ENCODE assay signal across 17 cellular contexts in the genomic region with DNA sequence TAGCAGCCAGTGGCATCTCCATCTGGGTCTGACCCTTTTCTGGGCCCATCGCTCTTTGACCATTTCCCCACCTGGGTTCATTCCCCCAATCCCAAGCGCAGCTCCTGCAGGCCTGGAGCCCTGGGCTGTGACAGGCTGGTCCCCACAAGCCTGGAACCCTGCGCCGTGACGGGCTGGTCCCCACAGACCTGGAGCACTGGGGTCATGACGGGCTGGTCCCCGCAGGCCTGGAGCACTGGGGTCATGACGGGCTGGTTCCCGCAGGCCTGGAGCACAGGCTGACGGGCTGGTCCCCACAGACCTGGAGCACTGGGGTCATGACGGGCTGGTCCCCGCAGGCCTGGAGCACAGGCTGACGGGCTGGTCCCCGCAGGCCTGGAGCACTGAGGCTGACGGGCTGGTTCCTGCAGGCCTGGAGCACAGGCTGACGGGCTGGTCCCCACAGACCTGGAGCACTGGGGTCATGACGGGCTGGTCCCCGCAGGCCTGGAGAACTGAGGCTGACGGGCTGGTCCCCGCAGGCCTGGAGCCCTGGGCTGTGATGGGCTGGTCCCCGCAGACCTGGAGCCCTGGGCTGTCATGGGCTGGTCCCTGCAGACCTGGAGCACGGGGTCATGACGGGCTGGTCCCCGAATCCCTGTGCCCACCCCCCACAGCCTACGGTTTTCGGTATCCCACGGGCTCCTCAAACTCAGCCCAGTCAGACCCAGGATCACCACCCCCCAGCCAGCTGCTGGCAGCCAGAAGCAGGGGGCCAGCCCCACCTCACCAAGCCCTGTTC. TPM values are rescaled to one million over a fixed set of nuclear protein-coding genes. Genes with fewer than 3 reads are reported as not detected.
A peak's percentile ranks its signal among the peaks of the same experiment; 100 is the strongest.
DNase-seq lines count a peak whose midpoint lies in the region; ATAC-seq and TF ChIP-seq lines count a peak whose summit lies in the region.
"Had no signal": no experiment of that assay in that cellular context is flagged by ENCODE, and none has a peak within 500 bp of the region (broad histone marks: within the 10 kb centered on the region; RNA-seq: fewer than 3 reads in every experiment).

No MANE protein-coding gene starts in this region.

- H3K9me3 ChIP-seq in MG63, result no peaks in the 10 kb centered on the region
- H3K9me3 ChIP-seq: right lobe of liver, upper lobe of right lung had no signal

- POLR2A ChIA-PET in T-cell (lab: Charles Lee), result no interaction called here

- peak overlapping the region; percentile 100 for H3K27ac ChIP-seq in layer of hippocampus (ENCODE audit: low read depth, low read length)
- H3K27ac ChIP-seq in foreskin keratinocyte, result no peak overlapping the region
- H3K27ac ChIP-seq: neural progenitor cell, right lobe of liver, upper lobe of right lung had no signal

- no peaks in the 10 kb centered on the region for H3K9me3 Mint-ChIP-seq in activated naive CD4-positive, alpha-beta T cell treated with anti-CD3 and anti-CD28 coated beads, Interleukin-2, amount 50 U/mL, for 72 hours
- no peaks in the 10 kb centered on the region for H3K9me3 Mint-ChIP-seq in T-cell
- no peaks in the 10 kb centered on the region for H3K9me3 Mint-ChIP-seq in stimulated activated naive B cell treated with anti-CD40 and anti-IgM and Interleukin-4, amounts not matched to agents 10 μg/mL and 1 μg/mL and 100 μg/mL, for 72 hours
- H3K9me3 Mint-ChIP-seq: activated T-cell treated with anti-CD3 and anti-CD28 coated beads, Interleukin-2, amount 50 U/mL, for 72 hours; neural progenitor cell had no signal

- DNase-seq in activated naive CD4-positive, alpha-beta T cell treated with anti-CD3 and anti-CD28 coated beads, Interleukin-2, amount 50 U/mL, for 72 hours (ENCODE audit: low spot score in 2 of 2), result no peak
- DNase-seq in activated naive CD4-positive, alpha-beta T cell (lab: John Stamatoyannopoulos, UW), result no peak
- DNase-seq in T-cell, result no peak
- no peak for DNase-seq in stimulated activated naive B cell treated with anti-CD40 and anti-IgM and Interleukin-4, amounts not matched to agents 10 μg/mL and 1 μg/mL and 100 μg/mL, for 72 hours
- DNase-seq in kidney tubule cell (ENCODE audit: low spot score), result no peak
- no peak for DNase-seq in foreskin keratinocyte
- no peak for DNase-seq in MG63

- no peaks in the 10 kb centered on the region for H3K36me3 ChIP-seq in MG63
- H3K36me3 ChIP-seq: neural progenitor cell had no signal

- H3K4me3 Mint-ChIP-seq in T-cell, result peak overlapping the region in 1 of 3 donors; percentile 5
- peak overlapping the region in 1 of 2 donors; percentile 82 for H3K4me3 Mint-ChIP-seq in stimulated activated naive B cell treated with anti-CD40 and anti-IgM and Interleukin-4, amounts not matched to agents 10 μg/mL and 1 μg/mL and 100 μg/mL, for 72 hours
- H3K4me3 Mint-ChIP-seq: activated T-cell treated with anti-CD3 and anti-CD28 coated beads, Interleukin-2, amount 50 U/mL, for 72 hours had no signal

- H3K36me3 Mint-ChIP-seq in activated naive CD4-positive, alpha-beta T cell treated with anti-CD3 and anti-CD28 coated beads, Interleukin-2, amount 50 U/mL, for 72 hours, result peaks cover 5 to 11% of the 10 kb centered on the region in 2 donors
- H3K36me3 Mint-ChIP-seq in T-cell, result peaks cover 36% of the 10 kb centered on the region
- H3K36me3 Mint-ChIP-seq in stimulated activated naive B cell treated with anti-CD40 and anti-IgM and Interleukin-4, amounts not matched to agents 10 μg/mL and 1 μg/mL and 100 μg/mL, for 72 hours, result peaks cover 58 to 59% of the 10 kb centered on the region in 2 donors

- H3K4me3 ChIP-seq in MG63, result no peak overlapping the region
- H3K4me3 ChIP-seq: lung, neural progenitor cell, right lobe of liver, upper lobe of right lung had no signal

- H3K4me1 ChIP-seq in foreskin keratinocyte, result no peaks in the 10 kb centered on the region
- H3K4me1 ChIP-seq: neural progenitor cell, right lobe of liver had no signal

- CTCF ChIA-PET in T-cell (lab: Charles Lee), result interaction anchor here in 1 of 2 donors (1.5 kb wide), 1 partner anchor 64 kb away, joined by 4 read pairs; no protein-coding TSS in a partner anchor

- no peak for ATAC-seq in activated naive CD4-positive, alpha-beta T cell treated with anti-CD3 and anti-CD28 coated beads, Interleukin-2, amount 50 U/mL, for 72 hours
- peak in 1 of 4 experiments; percentile 9 for ATAC-seq in T-cell (replicated peaks in 1 of 4)
- peak; percentile 1 to 5 for ATAC-seq in stimulated activated naive B cell treated with anti-CD40 and anti-IgM and Interleukin-4, amounts not matched to agents 10 μg/mL and 1 μg/mL and 100 μg/mL, for 72 hours (replicated peaks)
- no peak for ATAC-seq in foreskin keratinocyte

- no peak for TF ChIP-seq CTCF in foreskin keratinocyte (conservative IDR thresholded peaks at IDR 0.05)

- peaks cover 44 to 53% (median 50%) of the 10 kb centered on the region in 3 donors for H3K4me1 Mint-ChIP-seq in T-cell
- H3K4me1 Mint-ChIP-seq in stimulated activated naive B cell treated with anti-CD40 and anti-IgM and Interleukin-4, amounts not matched to agents 10 μg/mL and 1 μg/mL and 100 μg/mL, for 72 hours, result peaks cover 37 to 57% of the 10 kb centered on the region in 2 donors

- H3K27me3 ChIP-seq in layer of hippocampus (ENCODE audit: control insufficient read depth, insufficient read depth, low read length) (no peaks in the 10 kb centered on the region), foreskin keratinocyte (peaks cover 5% of the 10 kb centered on the region), MG63 (no peaks in the 10 kb centered on the region)
- H3K27me3 ChIP-seq: neural progenitor cell, right lobe of liver, upper lobe of right lung had no signal

- H3K27ac Mint-ChIP-seq in activated naive CD4-positive, alpha-beta T cell treated with anti-CD3 and anti-CD28 coated beads, Interleukin-2, amount 50 U/mL, for 72 hours, result peak overlapping the region; percentile 56 to 97
- peak overlapping the region; percentile 90 to 95 for H3K27ac Mint-ChIP-seq in T-cell
- peak overlapping the region; percentile 97 for H3K27ac Mint-ChIP-seq in stimulated activated naive B cell treated with anti-CD40 and anti-IgM and Interleukin-4, amounts not matched to agents 10 μg/mL and 1 μg/mL and 100 μg/mL, for 72 hours

- H3K27me3 Mint-ChIP-seq in T-cell, result no peaks in the 10 kb centered on the region
- no peaks in the 10 kb centered on the region for H3K27me3 Mint-ChIP-seq in stimulated activated naive B cell treated with anti-CD40 and anti-IgM and Interleukin-4, amounts not matched to agents 10 μg/mL and 1 μg/mL and 100 μg/mL, for 72 hours

RNA-seq across cellular contexts. Expression of gene TMC6, which starts 16.6 kb away (rescaled TPM):
- 100 to 1,000 TPM; 165 to 233 TPM for total RNA-seq in activated naive CD4-positive, alpha-beta T cell treated with anti-CD3 and anti-CD28 coated beads, Interleukin-2, amount 50 U/mL, for 72 hours
- 100 to 1,000 TPM; 616 to 847 (median 698) TPM for total RNA-seq in T-cell
- 14.3 and 23.7 TPM in 2 replicates for total RNA-seq in foreskin keratinocyte
- 13.8 and 25.6 TPM in 2 replicates for polyA plus RNA-seq in foreskin keratinocyte
- 0.32 and 2.1 TPM in 2 replicates for total RNA-seq in MG63 (2014; rRNA removed; shearing (Covaris generic); ENCODE audit: low replicate concordance)

RNA-seq across cellular contexts. Expression of gene TMC8, which starts 18.7 kb away (rescaled TPM):
- total RNA-seq in activated naive CD4-positive, alpha-beta T cell treated with anti-CD3 and anti-CD28 coated beads, Interleukin-2, amount 50 U/mL, for 72 hours, result 100 to 1,000 TPM; 165 to 187 TPM
- total RNA-seq in T-cell, result 100 to 1,000 TPM; 301 to 631 (median 431) TPM
- 0.11 and 0.14 TPM in 2 replicates for total RNA-seq in foreskin keratinocyte
- 0.07 and 0.16 TPM in 2 replicates for polyA plus RNA-seq in foreskin keratinocyte
- not detected in 2 replicates for total RNA-seq in MG63 (2014; rRNA removed; shearing (Covaris generic); ENCODE audit: low replicate concordance)
- polyA plus RNA-seq: AG04450 had no signal

RNA-seq across cellular contexts. Expression of gene C17orf99, which starts 34.3 kb away (rescaled TPM):
- total RNA-seq in activated naive CD4-positive, alpha-beta T cell treated with anti-CD3 and anti-CD28 coated beads, Interleukin-2, amount 50 U/mL, for 72 hours, result not detected
- under 1 TPM in 1 of 5 donors, not detected in 4; 0.73 TPM for total RNA-seq in T-cell
- total RNA-seq in foreskin keratinocyte, result 0.18 and 0.24 TPM in 2 replicates
- polyA plus RNA-seq in foreskin keratinocyte, result 0.22 TPM in 1 of 2 replicates, not detected in the other
- not detected in 2 replicates for total RNA-seq in MG63 (2014; rRNA removed; shearing (Covaris generic); ENCODE audit: low replicate concordance)
- total RNA-seq: astrocyte; dermis microvascular lymphatic vessel endothelial cell; right lobe of liver; T-helper 1 cell treated with Interleukin-12 subunit alpha and Interleukin-12 subunit beta and Interleukin-4 antibody, amounts not matched to agents 30 ng/mL and 1 ng/mL, for 36 hours; upper lobe of right lung had no signal
- polyA plus RNA-seq: AG04450 had no signal

RNA-seq across cellular contexts. Expression of gene SYNGR2, which starts 56.5 kb away (rescaled TPM):
- 10 to 100 TPM; 84.0 to 92.7 TPM for total RNA-seq in activated naive CD4-positive, alpha-beta T cell treated with anti-CD3 and anti-CD28 coated beads, Interleukin-2, amount 50 U/mL, for 72 hours
- 10 to 100 TPM; 56.0 to 86.3 (median 74.6) TPM for total RNA-seq in T-cell
- total RNA-seq in foreskin keratinocyte, result 30.3 and 48.0 TPM in 2 replicates
- polyA plus RNA-seq in foreskin keratinocyte, result 60.8 and 111 TPM in 2 replicates
- 41.3 and 73.2 TPM in 2 replicates for total RNA-seq in MG63 (2014; rRNA removed; shearing (Covaris generic); ENCODE audit: low replicate concordance)

Comparison
In these comparisons a context has a peak if more than half of its experiments do, and no peak if none do; other contexts are left out.
1. ATAC-seq: peak in stimulated activated naive B cell treated with anti-CD40 and anti-IgM and Interleukin-4, amounts not matched to agents 10 μg/mL and 1 μg/mL and 100 μg/mL, for 72 hours (2 of 2); none in activated naive CD4-positive, alpha-beta T cell treated with anti-CD3 and anti-CD28 coated beads, Interleukin-2, amount 50 U/mL, for 72 hours (0 of 2) and foreskin keratinocyte (single experiment).
2. RNA of gene TMC8, which starts 18.7 kb away (total RNA-seq): 301 to 631 TPM in T-cell and 165 to 187 TPM in activated naive CD4-positive, alpha-beta T cell treated with anti-CD3 and anti-CD28 coated beads, Interleukin-2, amount 50 U/mL, for 72 hours; 0.11 to 0.14 TPM in foreskin keratinocyte and not detected in MG63; every median in the first group is over 100 times any median in the second.
3. Peak in every context shown above with its lines, with median percentiles within 50 percentile points of each other: H3K27ac Mint-ChIP-seq.